In genomic region chr17:36599546-36600250, GRCh38 we compare ENCODE assay signal across 18 cellular contexts. TPM values are rescaled to one million over a fixed set of nuclear protein-coding genes. Genes with fewer than 3 reads are reported as not detected.
DNase-seq lines count a peak whose midpoint lies in the region; ATAC-seq and TF ChIP-seq lines count a peak whose summit lies in the region.
"Had no signal": no experiment of that assay in that cellular context is flagged by ENCODE, and none has a peak within 500 bp of the region (broad histone marks: within the 10 kb centered on the region; RNA-seq: fewer than 3 reads in every experiment).

No MANE protein-coding gene starts in this region.

- H3K4me1 Mint-ChIP-seq in CD8-positive, alpha-beta memory T cell = peaks cover 25 to 36% (median 31%) of the 10 kb centered on the region in 3 donors
- H3K4me1 Mint-ChIP-seq in IgD-negative memory B cell (peaks cover 12 to 17% (median 15%) of the 10 kb centered on the region in 3 donors), endothelial cell (ENCODE audit: unreplicated experiment) (peaks cover 15% of the 10 kb centered on the region)

- no peaks in the 10 kb centered on the region for H3K9me3 ChIP-seq in CD8-positive, alpha-beta memory T cell (ENCODE audit: low read length)
- no peaks in the 10 kb centered on the region for H3K9me3 ChIP-seq in neuronal stem cell (replicated peaks in 1 of 2; ENCODE audit: control insufficient read depth in 2 of 2, insufficient read depth in 1 of 2, low read depth in 1 of 2, low read length in 2 of 2)
- no peaks in the 10 kb centered on the region for H3K9me3 ChIP-seq in left lung
- H3K9me3 ChIP-seq: uterus had no signal

- no peak overlapping the region for H3K18ac ChIP-seq in neuronal stem cell (ENCODE audit: low read length)

- ATAC-seq in left lung = no peak
- ATAC-seq in GM21786 (IDR thresholded peaks at IDR 0.05; ENCODE audit: unreplicated experiment) = no peak
- ATAC-seq: activated naive CD4-positive, alpha-beta T cell treated with anti-CD3 and anti-CD28 coated beads, Interleukin-2, amount 50 U/mL, for 72 hours; effector memory CD8-positive, alpha-beta T cell; naive thymus-derived CD8-positive, alpha-beta T cell; Right ventricle myocardium inferior had no signal

- H2AFZ ChIP-seq in neuronal stem cell (ENCODE audit: low read length) = no peak overlapping the region

- H2BK12ac ChIP-seq in neuronal stem cell (ENCODE audit: low read length) = peak overlapping the region; percentile 35

- peaks cover 3% of the 10 kb centered on the region for H3K79me1 ChIP-seq in neuronal stem cell (ENCODE audit: low read depth, low read length)

- H3K4me3 Mint-ChIP-seq in CD8-positive, alpha-beta memory T cell = peak overlapping the region in 2 of 7 donors; percentile 59 to 89
- H3K4me3 Mint-ChIP-seq in IgD-negative memory B cell (peak overlapping the region in 3 of 4 donors; percentile 46 to 89 (median 52)), endothelial cell (ENCODE audit: unreplicated experiment) (peak overlapping the region; percentile 65)

- no peak overlapping the region for H3K4me2 ChIP-seq in neuronal stem cell (ENCODE audit: insufficient read depth, low read length, poor library complexity, severe bottlenecking)

- TF ChIP-seq CTCF in endothelial cell (IDR thresholded peaks at IDR 0.05; ENCODE audit: unreplicated experiment) (no peak), left lung (IDR thresholded peaks at IDR 0.05) (no peak)

- no peak overlapping the region for H2BK120ac ChIP-seq in neuronal stem cell (ENCODE audit: low read depth, low read length)

- intact Hi-C loops in left lung (cut with DNase I) = loop anchor here in 1 of 2 donors (10.0 kb wide), 1 partner anchor 65 kb away; the partner anchor contains the start of genes MYO19 and PIGW

- H2BK15ac ChIP-seq in neuronal stem cell (ENCODE audit: low read length) = no peak overlapping the region

- no peak overlapping the region for H3K4ac ChIP-seq in neuronal stem cell (ENCODE audit: low read length)

- H3K9ac ChIP-seq in neuronal stem cell (ENCODE audit: low read depth, low read length, poor library complexity) = no peak overlapping the region

- WGBS in neuronal stem cell (ENCODE audit: extremely low coverage in 2 of 2, insufficient read length in 2 of 2, insufficient replicate concordance in 1 of 2), 2 donors = no CpG with 5 or more reads among the region's 11 CpGs

- H3K27ac Mint-ChIP-seq in CD8-positive, alpha-beta memory T cell = peak overlapping the region in 2 of 8 donors; percentile 68 to 89
- H3K27ac Mint-ChIP-seq in IgD-negative memory B cell (peak overlapping the region in 2 of 3 donors; percentile 24 to 94), endothelial cell (ENCODE audit: unreplicated experiment) (no peak overlapping the region)

- peak overlapping the region; percentile 76 for H3K27ac ChIP-seq in CD8-positive, alpha-beta memory T cell (ENCODE audit: low read depth, low read length)
- H3K27ac ChIP-seq in neuronal stem cell (replicated peaks; ENCODE audit: low read length) (no peak overlapping the region), left lung (no peak overlapping the region)
- H3K27ac ChIP-seq: KMS-11 had no signal

- H3K27me3 Mint-ChIP-seq in CD8-positive, alpha-beta memory T cell = peaks cover 0 to under 1% of the 10 kb centered on the region in 2 donors
- H3K27me3 Mint-ChIP-seq in IgD-negative memory B cell = no peaks in the 10 kb centered on the region
- H3K27me3 Mint-ChIP-seq in endothelial cell (ENCODE audit: unreplicated experiment) = peaks cover 4% of the 10 kb centered on the region
- H3K27me3 Mint-ChIP-seq: effector memory CD8-positive, alpha-beta T cell; naive thymus-derived CD8-positive, alpha-beta T cell had no signal

- CTCF ChIA-PET in CD8-positive, alpha-beta memory T cell (lab: Charles Lee) = interaction anchor here (1.1 kb wide), 1 partner anchor 13 kb away, joined by 4 read pairs; no protein-coding TSS in a partner anchor

- no peaks in the 10 kb centered on the region for H3K27me3 ChIP-seq in CD8-positive, alpha-beta memory T cell (ENCODE audit: insufficient read depth, low read length, poor library complexity, severe bottlenecking)
- peaks cover 0 to 2% (median 0%) of the 10 kb centered on the region in 3 experiments for H3K27me3 ChIP-seq in neuronal stem cell (ENCODE audit: control insufficient read depth in 3 of 3, insufficient read depth in 3 of 3, low read depth in 1 of 3, low read length in 3 of 3)
- H3K27me3 ChIP-seq in left lung = no peaks in the 10 kb centered on the region
- H3K27me3 ChIP-seq: uterus had no signal

- H2AK5ac ChIP-seq in neuronal stem cell (ENCODE audit: low read depth, low read length) = no peak overlapping the region

- H3K4me1 ChIP-seq in CD8-positive, alpha-beta memory T cell (ENCODE audit: insufficient read depth, low read length) = peaks cover 25% of the 10 kb centered on the region
- H3K4me1 ChIP-seq in neuronal stem cell (ENCODE audit: control insufficient read depth in 2 of 2, insufficient read depth in 1 of 2, low read depth in 1 of 2, low read length in 2 of 2) (peaks cover 13 to 15% of the 10 kb centered on the region in 2 donors), left lung (peaks cover 15 to 39% of the 10 kb centered on the region in 2 donors)

- H4K8ac ChIP-seq in neuronal stem cell (ENCODE audit: low read depth, low read length) = no peak overlapping the region

- H3K9me3 Mint-ChIP-seq in CD8-positive, alpha-beta memory T cell = no peaks in the 10 kb centered on the region
- no peaks in the 10 kb centered on the region for H3K9me3 Mint-ChIP-seq in IgD-negative memory B cell
- H3K9me3 Mint-ChIP-seq in endothelial cell (ENCODE audit: unreplicated experiment) = no peaks in the 10 kb centered on the region
- H3K9me3 Mint-ChIP-seq: activated naive CD4-positive, alpha-beta T cell treated with anti-CD3 and anti-CD28 coated beads, Interleukin-2, amount 50 U/mL, for 72 hours; brain; effector memory CD8-positive, alpha-beta T cell; naive thymus-derived CD8-positive, alpha-beta T cell had no signal

- peaks cover 0 to 6% (median 2%) of the 10 kb centered on the region in 3 donors for H3K36me3 Mint-ChIP-seq in CD8-positive, alpha-beta memory T cell
- H3K36me3 Mint-ChIP-seq in IgD-negative memory B cell (peaks cover 4% of the 10 kb centered on the region), endothelial cell (ENCODE audit: low read depth, unreplicated experiment) (peaks cover 4% of the 10 kb centered on the region)

- no peak overlapping the region for H4K91ac ChIP-seq in neuronal stem cell (ENCODE audit: low read depth, low read length, poor library complexity)

- H3K23ac ChIP-seq in neuronal stem cell (ENCODE audit: low read depth, low read length, poor library complexity) = peak overlapping the region; percentile 53

- H3K14ac ChIP-seq in neuronal stem cell (ENCODE audit: low read length) = no peak overlapping the region

- POLR2A ChIA-PET in CD8-positive, alpha-beta memory T cell (lab: Charles Lee) = no interaction called here

- no peak overlapping the region for H2BK5ac ChIP-seq in neuronal stem cell (ENCODE audit: low read length)

- DNase-seq in CD8-positive, alpha-beta memory T cell = no peak
- DNase-seq in endothelial cell (ENCODE audit: low spot score) = no peak
- no peak for DNase-seq in neuronal stem cell (ENCODE audit: low spot score)
- DNase-seq in left lung = no peak
- no peak for DNase-seq in anterior cingulate cortex (lab: John Stamatoyannopoulos, UW)
- DNase-seq: activated T-cell treated with anti-CD3 and anti-CD28 coated beads, Interleukin-2, amount 50 U/mL, for 1 hour; DMS79 treated with DMSO at 0.1 percent for 48 hours; effector memory CD8-positive, alpha-beta T cell; MV-4-11; naive thymus-derived CD8-positive, alpha-beta T cell; NCI-H69 had no signal

- H3K4me3 ChIP-seq in CD8-positive, alpha-beta memory T cell (ENCODE audit: low read length) = no peak overlapping the region
- H3K4me3 ChIP-seq in neuronal stem cell (ENCODE audit: low read length in 2 of 2) = no peak overlapping the region
- no peak overlapping the region for H3K4me3 ChIP-seq in left lung
- H3K4me3 ChIP-seq: uterus had no signal

- no peaks in the 10 kb centered on the region for H3K36me3 ChIP-seq in CD8-positive, alpha-beta memory T cell (ENCODE audit: insufficient read depth, low read length)
- H3K36me3 ChIP-seq in neuronal stem cell (replicated peaks in 1 of 2; ENCODE audit: control insufficient read depth in 2 of 2, insufficient read depth in 2 of 2, low read length in 2 of 2) (peaks cover 9 to 29% of the 10 kb centered on the region in 2 donors), left lung (no peaks in the 10 kb centered on the region)
- H3K36me3 ChIP-seq: uterus had no signal

RNA-seq across cellular contexts. Expression of gene MRM1, which starts 1.7 kb away (rescaled TPM):
- total RNA-seq in CD8-positive, alpha-beta memory T cell = 10 to 100 TPM; 24.7 to 24.9 TPM
- 5.3 TPM for polyA plus RNA-seq in CD8-positive, alpha-beta memory T cell
- polyA plus RNA-seq in IgD-negative memory B cell = 10.1 TPM
- 1.7 TPM for total RNA-seq in endothelial cell (ENCODE audit: unreplicated experiment)
- polyA plus RNA-seq in neuronal stem cell (2013, experiment 1 of 2) = 1.1 TPM
- polyA plus RNA-seq in neuronal stem cell (2013, experiment 2 of 2) = 0.97 TPM
- 1 to 10 TPM; 5.2 to 6.4 TPM for total RNA-seq in left lung

RNA-seq across cellular contexts. Expression of gene DHRS11, which starts 8.0 kb away (rescaled TPM):
- 10 to 100 TPM; 11.1 to 13.0 TPM for total RNA-seq in CD8-positive, alpha-beta memory T cell
- polyA plus RNA-seq in CD8-positive, alpha-beta memory T cell = 4.3 TPM
- 2.8 TPM for polyA plus RNA-seq in IgD-negative memory B cell
- total RNA-seq in endothelial cell (ENCODE audit: unreplicated experiment) (3.9 TPM), left lung (10 to 100 TPM in 1 of 2 donors, 1 to 10 TPM in 1; 9.3 to 12.7 TPM)
- 15.1 TPM for polyA plus RNA-seq in neuronal stem cell (2013, experiment 1 of 2)
- polyA plus RNA-seq in neuronal stem cell (2013, experiment 2 of 2) = 14.0 TPM

RNA-seq across cellular contexts. Expression of gene GGNBP2, which starts 55.0 kb away (rescaled TPM):
- total RNA-seq in CD8-positive, alpha-beta memory T cell = 10 to 100 TPM; 65.1 to 67.0 TPM
- 63.3 TPM for polyA plus RNA-seq in CD8-positive, alpha-beta memory T cell
- 84.9 TPM for polyA plus RNA-seq in IgD-negative memory B cell
- total RNA-seq in endothelial cell (ENCODE audit: unreplicated experiment) (84.4 TPM), left lung (10 to 100 TPM; 64.7 to 75.3 TPM)
- polyA plus RNA-seq in neuronal stem cell (2013, experiment 1 of 2) = 44.9 TPM
- 47.5 TPM for polyA plus RNA-seq in neuronal stem cell (2013, experiment 2 of 2)
